ENCODE assay signal across 11 cellular contexts in genomic region chr5:154962494-154962893, GRCh38. TPM values are rescaled to one million over a fixed set of nuclear protein-coding genes. Genes with fewer than 3 reads are reported as not detected.
A peak's percentile ranks its signal among the peaks of the same experiment; 100 is the strongest.
DNase-seq lines count a peak whose midpoint lies in the region; ATAC-seq and TF ChIP-seq lines count a peak whose summit lies in the region.
"Had no signal": no experiment of that assay in that cellular context is flagged by ENCODE, and none has a peak within 500 bp of the region (broad histone marks: within the 10 kb centered on the region; RNA-seq: fewer than 3 reads in every experiment).

No MANE protein-coding gene starts in this region.

- H3K18ac ChIP-seq in IMR-90 (ENCODE audit: low read depth, low read length) = no peak overlapping the region

- ATAC-seq in HG02678 (IDR thresholded peaks at IDR 0.05; ENCODE audit: unreplicated experiment) (peak; percentile 90), IMR-90 (ENCODE audit: low read depth) (no peak)
- peak; percentile 99 for ATAC-seq in stimulated activated naive B cell treated with anti-CD40 and anti-IgM and Interleukin-4, amounts not matched to agents 10 μg/mL and 1 μg/mL and 100 μg/mL, for 72 hours (replicated peaks)

- H3K36me3 ChIP-seq in IMR-90 (ENCODE audit: control insufficient read depth, insufficient read depth, low read length) = peaks cover 18% of the 10 kb centered on the region

- H3K23ac ChIP-seq in IMR-90 (ENCODE audit: low read depth, low read length) = no peak overlapping the region

- H3K27me3 ChIP-seq in IMR-90 (ENCODE audit: control insufficient read depth, insufficient read depth, low read length) = no peaks in the 10 kb centered on the region
- H3K27me3 ChIP-seq: dorsolateral prefrontal cortex had no signal

- H3K4me1 ChIP-seq in IMR-90 (ENCODE audit: control insufficient read depth, insufficient read depth, low read length) = no peaks in the 10 kb centered on the region

- no peak for TF ChIP-seq RAD21 in IMR-90 (IDR thresholded peaks at IDR 0.05; ENCODE audit: low read length)

- H3K4me3 ChIP-seq in IMR-90 (ENCODE audit: insufficient read depth, low read depth, low read length) = no peak overlapping the region
- H3K4me3 ChIP-seq: dorsolateral prefrontal cortex had no signal

- H3K56ac ChIP-seq in IMR-90 (ENCODE audit: extremely low read depth, insufficient read depth, low read length) = no peak overlapping the region

- H3K27me3 Mint-ChIP-seq in stimulated activated naive B cell treated with anti-CD40 and anti-IgM and Interleukin-4, amounts not matched to agents 10 μg/mL and 1 μg/mL and 100 μg/mL, for 72 hours = no peaks in the 10 kb centered on the region

- no peak for TF ChIP-seq POLR2A in IMR-90 (IDR thresholded peaks at IDR 0.05; ENCODE audit: low read depth, low read length)

- no peaks in the 10 kb centered on the region for H3K9me1 ChIP-seq in IMR-90 (ENCODE audit: insufficient read depth, low read length)

- no peak overlapping the region for H2BK120ac ChIP-seq in IMR-90 (ENCODE audit: low read depth, low read length)

- H3K9me3 Mint-ChIP-seq in stimulated activated naive B cell treated with anti-CD40 and anti-IgM and Interleukin-4, amounts not matched to agents 10 μg/mL and 1 μg/mL and 100 μg/mL, for 72 hours = no peaks in the 10 kb centered on the region

- H4K5ac ChIP-seq in IMR-90 (ENCODE audit: low read depth, low read length) = no peak overlapping the region

- dilution Hi-C loops in IMR-90 (cut with HindIII; ENCODE audit: low sequenced_read_pairs, unreplicated experiment) = no loop called here

- H3K4ac ChIP-seq in IMR-90 (ENCODE audit: low read depth, low read length) = no peak overlapping the region

- BruUV-seq in IMR-90 (replicated peaks; lab: Mats Ljungman, UMichigan) = no TSS peak

- no peak overlapping the region for H3K4me2 ChIP-seq in IMR-90 (ENCODE audit: low read depth, low read length)

- no peak overlapping the region for H2BK5ac ChIP-seq in IMR-90 (ENCODE audit: low read depth, low read length, poor library complexity, severe bottlenecking)

- H3K14ac ChIP-seq in IMR-90 (replicated peaks; ENCODE audit: low read depth, low read length) = no peak overlapping the region

- H2BK20ac ChIP-seq in IMR-90 (ENCODE audit: low read depth, low read length) = no peak overlapping the region

- DNase-seq in NOMO-1 treated with DMSO at 0.1 percent for 48 hours (lab: John Stamatoyannopoulos, UW; ENCODE audit: unreplicated experiment) = peak; percentile 21
- DNase-seq in NOMO-1 treated with dmso at 0.1 percent for 144 hours (lab: John Stamatoyannopoulos, UW; ENCODE audit: unreplicated experiment) = no peak
- DNase-seq in IMR-90 = peak; percentile 47
- DNase-seq in stimulated activated naive B cell treated with anti-CD40 and anti-IgM and Interleukin-4, amounts not matched to agents 10 μg/mL and 1 μg/mL and 100 μg/mL, for 72 hours = no peak
- no peak for DNase-seq in Ammon's horn (ENCODE audit: low spot score)
- DNase-seq in NCI-H146 treated with DMSO at 0.1 percent for 48 hours (lab: John Stamatoyannopoulos, UW; ENCODE audit: unreplicated experiment) = no peak
- DNase-seq in stimulated activated CD4-positive, alpha-beta T cell treated with anti-CD3 and anti-CD28 coated beads, Interleukin-4, amount 100 ng/mL, for 24 hours = no peak
- DNase-seq: dorsolateral prefrontal cortex, mesendoderm had no signal

- H3K4me3 Mint-ChIP-seq in stimulated activated naive B cell treated with anti-CD40 and anti-IgM and Interleukin-4, amounts not matched to agents 10 μg/mL and 1 μg/mL and 100 μg/mL, for 72 hours = no peak overlapping the region

- WGBS in IMR-90 (ENCODE audit: extremely low coverage in 2 of 2, insufficient read length in 1 of 2), 2 experiments = no CpG with 5 or more reads among the region's 1 CpG

- intact Hi-C loops in IMR-90 (cut with micrococcal nuclease) = no loop called here

- peaks cover 6 to 10% of the 10 kb centered on the region in 2 experiments; a peak in 2 of 4 replicates for H3K79me1 ChIP-seq in IMR-90 (ENCODE audit: low read depth in 1 of 2, low read length in 2 of 2)

- CTCF ChIA-PET in IMR-90 (lab: Yijun Ruan, JAX) = interaction anchor here (2.3 kb wide), 1 partner anchor 17 kb away, joined by 9 read pairs; no protein-coding TSS in a partner anchor

- POLR2A ChIA-PET in IMR-90 (lab: Charles Lee; ENCODE audit: unreplicated experiment) = no interaction called here

- H2BK15ac ChIP-seq in IMR-90 (ENCODE audit: low read depth, low read length) = no peak overlapping the region

- no peak overlapping the region for H3K9ac ChIP-seq in IMR-90 (ENCODE audit: low read depth, low read length)

- H3K4me1 Mint-ChIP-seq in stimulated activated naive B cell treated with anti-CD40 and anti-IgM and Interleukin-4, amounts not matched to agents 10 μg/mL and 1 μg/mL and 100 μg/mL, for 72 hours = peaks cover 0 to 8% of the 10 kb centered on the region in 2 donors

- in situ Hi-C loops in IMR-90 (cut with MboI; ENCODE audit: low sequenced_read_pairs) = no loop called here

- TF ChIP-seq CTCF in IMR-90 (conservative IDR thresholded peaks at IDR 0.05; ENCODE audit: low read depth, low read length) = no peak

- no peak overlapping the region for H2AK9ac ChIP-seq in IMR-90 (replicated peaks; ENCODE audit: low read depth, low read length, poor library complexity)

- no peaks in the 10 kb centered on the region for H3K9me3 ChIP-seq in IMR-90 (ENCODE audit: control insufficient read depth, insufficient read depth, low read length)

- H3K36me3 Mint-ChIP-seq in stimulated activated naive B cell treated with anti-CD40 and anti-IgM and Interleukin-4, amounts not matched to agents 10 μg/mL and 1 μg/mL and 100 μg/mL, for 72 hours = peaks cover 29 to 37% of the 10 kb centered on the region in 2 donors

- no peak overlapping the region for H2AFZ ChIP-seq in IMR-90 (replicated peaks; ENCODE audit: low read length, poor library complexity)

- H4K8ac ChIP-seq in IMR-90 (ENCODE audit: low read depth in 2 of 2, low read length in 2 of 2) = no peak overlapping the region

- no peaks in the 10 kb centered on the region for H4K20me1 ChIP-seq in IMR-90 (ENCODE audit: insufficient read depth, low read length)

- H2AK5ac ChIP-seq in IMR-90 (ENCODE audit: low read depth, low read length) = no peak overlapping the region

- no peak overlapping the region for H4K91ac ChIP-seq in IMR-90 (ENCODE audit: insufficient read depth, low read depth, low read length)

- H3K27ac ChIP-seq in IMR-90 (ENCODE audit: insufficient read depth, low read length) = no peak overlapping the region
- H3K27ac ChIP-seq: 22Rv1 had no signal

- no peak overlapping the region for H3K27ac Mint-ChIP-seq in stimulated activated naive B cell treated with anti-CD40 and anti-IgM and Interleukin-4, amounts not matched to agents 10 μg/mL and 1 μg/mL and 100 μg/mL, for 72 hours

TF ChIP-seq in IMR-90, 13 proteins besides CTCF, POLR2A, EP300 and RAD21:
- TF ChIP-seq RCOR1 (IDR thresholded peaks at IDR 0.05; ENCODE audit: insufficient replicate concordance, low read length) (no peak), RFX5 (IDR thresholded peaks at IDR 0.05; ENCODE audit: low read depth, low read length) (no peak), FOS (IDR thresholded peaks at IDR 0.05; ENCODE audit: low read depth, low read length) (no peak), BHLHE40 (IDR thresholded peaks at IDR 0.05; ENCODE audit: low read depth, low read length) (no peak), MAZ (IDR thresholded peaks at IDR 0.05; ENCODE audit: borderline replicate concordance, low read depth, low read length) (no peak), MAFK (IDR thresholded peaks at IDR 0.05; ENCODE audit: low read depth, low read length) (no peak), USF2 (IDR thresholded peaks at IDR 0.05; ENCODE audit: low read depth, low read length) (no peak), MXI1 (IDR thresholded peaks at IDR 0.05; ENCODE audit: borderline replicate concordance, low read depth, low read length) (no peak), CEBPB (IDR thresholded peaks at IDR 0.05; ENCODE audit: low read depth, low read length) (no peak), NFE2L2 (IDR thresholded peaks at IDR 0.05; ENCODE audit: low read depth, low read length) (no peak), CHD1 (IDR thresholded peaks at IDR 0.05; ENCODE audit: low read depth, low read length) (no peak)
- TF ChIP-seq, protein P1, sequence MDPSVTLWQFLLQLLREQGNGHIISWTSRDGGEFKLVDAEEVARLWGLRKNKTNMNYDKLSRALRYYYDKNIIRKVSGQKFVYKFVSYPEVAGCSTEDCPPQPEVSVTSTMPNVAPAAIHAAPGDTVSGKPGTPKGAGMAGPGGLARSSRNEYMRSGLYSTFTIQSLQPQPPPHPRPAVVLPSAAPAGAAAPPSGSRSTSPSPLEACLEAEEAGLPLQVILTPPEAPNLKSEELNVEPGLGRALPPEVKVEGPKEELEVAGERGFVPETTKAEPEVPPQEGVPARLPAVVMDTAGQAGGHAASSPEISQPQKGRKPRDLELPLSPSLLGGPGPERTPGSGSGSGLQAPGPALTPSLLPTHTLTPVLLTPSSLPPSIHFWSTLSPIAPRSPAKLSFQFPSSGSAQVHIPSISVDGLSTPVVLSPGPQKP (IDR thresholded peaks at IDR 0.05; ENCODE audit: borderline replicate concordance, low read depth, low read length) = no peak

RNA-seq across cellular contexts. Expression of gene MRPL22, which starts 21.6 kb away (rescaled TPM):
- total RNA-seq in IMR-90 (2012; rRNA removed) = 13.3 and 21.7 TPM in 2 replicates
- 58.0 and 58.5 TPM in 2 replicates for polyA plus RNA-seq in IMR-90 (2012; rRNA removed)
- polyA plus RNA-seq in IMR-90 (2012; cell fraction: cytosol; rRNA removed) = 8.3 and 20.3 TPM in 2 replicates
- polyA plus RNA-seq in IMR-90 (2012; cell fraction: nucleus; rRNA removed; ENCODE audit: low replicate concordance) = 5.1 and 22.9 TPM in 2 replicates

RNA-seq across cellular contexts. Expression of gene GEMIN5, which starts 24.5 kb away (rescaled TPM):
- total RNA-seq in IMR-90 (2012; rRNA removed) = 27.5 and 31.5 TPM in 2 replicates
- 8.1 and 9.0 TPM in 2 replicates for polyA plus RNA-seq in IMR-90 (2012; rRNA removed)
- polyA plus RNA-seq in IMR-90 (2012; cell fraction: cytosol; rRNA removed) = 3.8 and 4.5 TPM in 2 replicates
- polyA plus RNA-seq in IMR-90 (2012; cell fraction: nucleus; rRNA removed; ENCODE audit: low replicate concordance) = 4.5 and 6.4 TPM in 2 replicates

RNA-seq across cellular contexts. Expression of gene KIF4B, which starts 51.1 kb away (rescaled TPM):
- under 0.01 TPM in 2 replicates for total RNA-seq in IMR-90 (2012; rRNA removed)
- 0.03 TPM in 2 replicates for polyA plus RNA-seq in IMR-90 (2012; rRNA removed)
- not detected in 2 replicates for polyA plus RNA-seq in IMR-90 (2012; cell fraction: cytosol; rRNA removed)
- 0.01 TPM in 1 of 2 replicates, not detected in the other for polyA plus RNA-seq in IMR-90 (2012; cell fraction: nucleus; rRNA removed; ENCODE audit: low replicate concordance)

Comparison
In these comparisons a context has a peak if more than half of its experiments do, and no peak if none do; other contexts are left out.
1. DNase-seq: peak in NOMO-1 treated with DMSO at 0.1 percent for 48 hours (single experiment) and IMR-90 (single experiment); none in NOMO-1 treated with dmso at 0.1 percent for 144 hours (single experiment), stimulated activated naive B cell treated with anti-CD40 and anti-IgM and Interleukin-4, amounts not matched to agents 10 μg/mL and 1 μg/mL and 100 μg/mL, for 72 hours (single experiment), Ammon's horn (single experiment), NCI-H146 treated with DMSO at 0.1 percent for 48 hours (single experiment) and stimulated activated CD4-positive, alpha-beta T cell treated with anti-CD3 and anti-CD28 coated beads, Interleukin-4, amount 100 ng/mL, for 24 hours (single experiment).